In genomic region chr9:35845824-35846771, GRCh38 we compare ENCODE assay signal across 14 cellular contexts. TPM values are rescaled to one million over a fixed set of nuclear protein-coding genes. Genes with fewer than 3 reads are reported as not detected.
DNase-seq lines count a peak whose midpoint lies in the region; ATAC-seq and TF ChIP-seq lines count a peak whose summit lies in the region.
"Had no signal": no experiment of that assay in that cellular context is flagged by ENCODE, and none has a peak within 500 bp of the region (broad histone marks: within the 10 kb centered on the region; RNA-seq: fewer than 3 reads in every experiment).

No MANE protein-coding gene starts in this region.

- intact Hi-C loops in activated T-helper 1 cell treated with anti-CD3 and anti-CD28 coated beads, Interleukin-12 subunit alpha, Interleukin-12 subunit beta, Interleukin-2, Interleukin-4 antibody, amounts not matched to agents 30 ng/mL and 10 ng/mL and 1 ng/mL, durations not matched to agents 14 hours and 24 hours and 36 hours (cut with micrococcal nuclease), result no loop called here
- intact Hi-C loops in MCF 10A (cut with micrococcal nuclease), result no loop called here

- no peak for TF ChIP-seq CTCF in C4-2B (conservative IDR thresholded peaks at IDR 0.05)
- no peak for TF ChIP-seq CTCF in gastroesophageal sphincter (IDR thresholded peaks at IDR 0.05)
- TF ChIP-seq CTCF in neutrophil (IDR thresholded peaks at IDR 0.05), result no peak
- TF ChIP-seq CTCF in MCF 10A (IDR thresholded peaks at IDR 0.05; ENCODE audit: unreplicated experiment), result no peak

- H3K27me3 Mint-ChIP-seq in T-cell (no peaks in the 10 kb centered on the region), MCF 10A (ENCODE audit: insufficient read depth, unreplicated experiment) (no peaks in the 10 kb centered on the region)
- peaks cover 5% of the 10 kb centered on the region for H3K27me3 Mint-ChIP-seq in activated T-helper 1 cell treated with anti-CD3 and anti-CD28 coated beads, Interleukin-12 subunit alpha, Interleukin-12 subunit beta, Interleukin-2, Interleukin-4 antibody, amounts not matched to agents 30 ng/mL and 10 ng/mL and 1 ng/mL, durations not matched to agents 14 hours and 24 hours and 36 hours (ENCODE audit: insufficient read depth)

- no peak for DNase-seq in T-cell
- no peak for DNase-seq in activated T-helper 1 cell treated with anti-CD3 and anti-CD28 coated beads, Interleukin-12 subunit alpha, Interleukin-12 subunit beta, Interleukin-2, Interleukin-4 antibody, amounts not matched to agents 30 ng/mL and 10 ng/mL and 1 ng/mL, durations not matched to agents 14 hours and 24 hours and 36 hours (ENCODE audit: low spot score)
- no peak for DNase-seq in MCF 10A (ENCODE audit: unreplicated experiment)
- no peak for DNase-seq in inferior parietal cortex (ENCODE audit: extremely low spot score)
- DNase-seq in NOMO-1 treated with dmso at 0.1 percent for 144 hours (lab: John Stamatoyannopoulos, UW; ENCODE audit: unreplicated experiment), result no peak
- DNase-seq: MV-4-11, NCI-H82 had no signal

- no peak for TF ChIP-seq POLR2A in gastroesophageal sphincter (IDR thresholded peaks at IDR 0.05)

- CTCF ChIA-PET in T-cell (lab: Charles Lee) (no interaction called here), MCF 10A (lab: Yijun Ruan, JAX) (interaction anchor here (0.6 to 1.4 kb wide), 6 partner anchors 8 to 56 kb away, joined by 3 to 5 read pairs (median 4); no protein-coding TSS in a partner anchor)

- TF ChIP-seq EP300 in gastroesophageal sphincter (IDR thresholded peaks at IDR 0.05), result no peak

- peaks cover 4 to 68% (median 28%) of the 10 kb centered on the region in 3 donors for H3K4me1 ChIP-seq in gastroesophageal sphincter
- peaks cover 44 to 53% of the 10 kb centered on the region in 2 experiments for H3K4me1 ChIP-seq in neutrophil (ENCODE audit: control insufficient read depth in 1 of 2, insufficient read depth in 1 of 2, low read depth in 1 of 2, low read length in 1 of 2)
- H3K4me1 ChIP-seq: right lobe of liver had no signal

- H3K9me3 Mint-ChIP-seq in T-cell (no peaks in the 10 kb centered on the region), MCF 10A (ENCODE audit: unreplicated experiment) (no peaks in the 10 kb centered on the region)
- no peaks in the 10 kb centered on the region for H3K9me3 Mint-ChIP-seq in activated T-helper 1 cell treated with anti-CD3 and anti-CD28 coated beads, Interleukin-12 subunit alpha, Interleukin-12 subunit beta, Interleukin-2, Interleukin-4 antibody, amounts not matched to agents 30 ng/mL and 10 ng/mL and 1 ng/mL, durations not matched to agents 14 hours and 24 hours and 36 hours

- H3K27me3 ChIP-seq in gastroesophageal sphincter (no peaks in the 10 kb centered on the region), neutrophil (peaks cover 76% of the 10 kb centered on the region)
- H3K27me3 ChIP-seq: body of pancreas, right lobe of liver had no signal

- H3K36me3 Mint-ChIP-seq in T-cell, result peaks cover 15% of the 10 kb centered on the region
- no peaks in the 10 kb centered on the region for H3K36me3 Mint-ChIP-seq in activated T-helper 1 cell treated with anti-CD3 and anti-CD28 coated beads, Interleukin-12 subunit alpha, Interleukin-12 subunit beta, Interleukin-2, Interleukin-4 antibody, amounts not matched to agents 30 ng/mL and 10 ng/mL and 1 ng/mL, durations not matched to agents 14 hours and 24 hours and 36 hours (ENCODE audit: low read depth)
- H3K36me3 Mint-ChIP-seq in MCF 10A (ENCODE audit: insufficient read depth, unreplicated experiment), result no peaks in the 10 kb centered on the region

- no TSS peak for BruUV-seq in MCF 10A (replicated peaks; lab: Mats Ljungman, UMichigan)

- peak overlapping the region; percentile 73 for H3K27ac ChIP-seq in C4-2B
- H3K27ac ChIP-seq in gastroesophageal sphincter, result peak overlapping the region; percentile 74 to 86 (median 82)
- H3K27ac ChIP-seq in neutrophil, result peak overlapping the region; percentile 75
- H3K27ac ChIP-seq: right lobe of liver had no signal

- peak overlapping the region; percentile 61 to 80 for H3K27ac Mint-ChIP-seq in T-cell
- no peak overlapping the region for H3K27ac Mint-ChIP-seq in activated T-helper 1 cell treated with anti-CD3 and anti-CD28 coated beads, Interleukin-12 subunit alpha, Interleukin-12 subunit beta, Interleukin-2, Interleukin-4 antibody, amounts not matched to agents 30 ng/mL and 10 ng/mL and 1 ng/mL, durations not matched to agents 14 hours and 24 hours and 36 hours
- no peak overlapping the region for H3K27ac Mint-ChIP-seq in MCF 10A (ENCODE audit: low read depth, unreplicated experiment)

- POLR2A ChIA-PET in T-cell (lab: Charles Lee) (interaction anchor here in 1 of 2 donors (0.9 kb wide), 1 partner anchor 34 kb away, joined by 3 read pairs; the partner anchor contains the start of gene SPAG8), MCF 10A (lab: Yijun Ruan, JAX) (interaction anchor here (0.6 to 1.6 kb wide), 3 partner anchors 17 to 1879 kb away, joined by 3 to 5 read pairs (median 4); partner anchors contain the start of genes FAM221B, HINT2 and TMEM8B)

- 53 to 65% methylated on average over 13 to 15 of the region's 53 CpGs for WGBS in gastroesophageal sphincter (ENCODE audit: low coverage in 1 of 2), 2 donors

- H3K4me3 Mint-ChIP-seq in T-cell (peak overlapping the region in 1 of 3 donors; percentile 58), MCF 10A (ENCODE audit: unreplicated experiment) (no peak overlapping the region)
- H3K4me3 Mint-ChIP-seq in activated T-helper 1 cell treated with anti-CD3 and anti-CD28 coated beads, Interleukin-12 subunit alpha, Interleukin-12 subunit beta, Interleukin-2, Interleukin-4 antibody, amounts not matched to agents 30 ng/mL and 10 ng/mL and 1 ng/mL, durations not matched to agents 14 hours and 24 hours and 36 hours, result no peak overlapping the region

- H3K4me1 Mint-ChIP-seq in T-cell, result peaks cover 26 to 37% (median 30%) of the 10 kb centered on the region in 3 donors
- peaks cover 36% of the 10 kb centered on the region for H3K4me1 Mint-ChIP-seq in activated T-helper 1 cell treated with anti-CD3 and anti-CD28 coated beads, Interleukin-12 subunit alpha, Interleukin-12 subunit beta, Interleukin-2, Interleukin-4 antibody, amounts not matched to agents 30 ng/mL and 10 ng/mL and 1 ng/mL, durations not matched to agents 14 hours and 24 hours and 36 hours (ENCODE audit: low read depth)
- peaks cover 28% of the 10 kb centered on the region for H3K4me1 Mint-ChIP-seq in MCF 10A (ENCODE audit: insufficient read depth, unreplicated experiment)

- H3K36me3 ChIP-seq in gastroesophageal sphincter (peaks cover 0 to 36% of the 10 kb centered on the region in 2 donors), neutrophil (no peaks in the 10 kb centered on the region)

- no peak for ATAC-seq in T-cell (replicated peaks in 1 of 4)
- no peak for ATAC-seq in gastroesophageal sphincter
- ATAC-seq: body of pancreas, esophagus mucosa had no signal

- H3K9me3 ChIP-seq in gastroesophageal sphincter (no peaks in the 10 kb centered on the region), neutrophil (no peaks in the 10 kb centered on the region)
- H3K9me3 ChIP-seq: body of pancreas, right lobe of liver had no signal

- H3K4me3 ChIP-seq in gastroesophageal sphincter, result peak overlapping the region in 1 of 2 donors; percentile 13
- peak overlapping the region; percentile 31 to 54 for H3K4me3 ChIP-seq in neutrophil (ENCODE audit: low read depth in 1 of 2, low read length in 1 of 2)
- H3K4me3 ChIP-seq: body of pancreas, right lobe of liver had no signal

RNA-seq across cellular contexts. Expression of gene TMEM8B, which starts 17.1 kb away (rescaled TPM):
- 10 to 100 TPM in 2 of 5 donors, 1 to 10 TPM in 3; 6.5 to 11.9 (median 7.3) TPM for total RNA-seq in T-cell
- 10 to 100 TPM; 11.7 to 23.8 (median 18.6) TPM for total RNA-seq in gastroesophageal sphincter
- 1.7 and 1.9 TPM in 2 replicates for total RNA-seq in activated T-helper 1 cell treated with anti-CD3 and anti-CD28 coated beads, Interleukin-12 subunit alpha, Interleukin-12 subunit beta, Interleukin-2, Interleukin-4 antibody, amounts not matched to agents 30 ng/mL and 10 ng/mL and 1 ng/mL, durations not matched to agents 14 hours and 24 hours and 36 hours
- 4.6 and 7.0 TPM in 2 replicates for total RNA-seq in MCF 10A (2022)

RNA-seq across cellular contexts. Expression of gene FAM221B, which starts 17.6 kb away (rescaled TPM):
- not detected for total RNA-seq in T-cell
- total RNA-seq in gastroesophageal sphincter, result not detected
- not detected in 2 replicates for total RNA-seq in activated T-helper 1 cell treated with anti-CD3 and anti-CD28 coated beads, Interleukin-12 subunit alpha, Interleukin-12 subunit beta, Interleukin-2, Interleukin-4 antibody, amounts not matched to agents 30 ng/mL and 10 ng/mL and 1 ng/mL, durations not matched to agents 14 hours and 24 hours and 36 hours
- not detected in 2 replicates for total RNA-seq in MCF 10A (2022)
- total RNA-seq: esophagus mucosa, lower leg skin, right lobe of liver had no signal

RNA-seq across cellular contexts. Expression of gene OR13J1, which starts 24.1 kb away (rescaled TPM):
- total RNA-seq in T-cell (not detected), gastroesophageal sphincter (not detected), MCF 10A (2022) (not detected in 2 replicates)
- total RNA-seq in activated T-helper 1 cell treated with anti-CD3 and anti-CD28 coated beads, Interleukin-12 subunit alpha, Interleukin-12 subunit beta, Interleukin-2, Interleukin-4 antibody, amounts not matched to agents 30 ng/mL and 10 ng/mL and 1 ng/mL, durations not matched to agents 14 hours and 24 hours and 36 hours, result not detected in 2 replicates
- total RNA-seq: body of pancreas, esophagus mucosa, lower leg skin, right lobe of liver had no signal

RNA-seq across cellular contexts. Expression of gene HINT2, which starts 31.3 kb away (rescaled TPM):
- total RNA-seq in T-cell, result 10 to 100 TPM; 15.4 to 30.3 (median 28.5) TPM
- 10 to 100 TPM; 12.7 to 29.4 (median 18.7) TPM for total RNA-seq in gastroesophageal sphincter
- total RNA-seq in activated T-helper 1 cell treated with anti-CD3 and anti-CD28 coated beads, Interleukin-12 subunit alpha, Interleukin-12 subunit beta, Interleukin-2, Interleukin-4 antibody, amounts not matched to agents 30 ng/mL and 10 ng/mL and 1 ng/mL, durations not matched to agents 14 hours and 24 hours and 36 hours, result 47.5 and 55.3 TPM in 2 replicates
- total RNA-seq in MCF 10A (2022), result 45.4 and 48.2 TPM in 2 replicates

RNA-seq across cellular contexts. Expression of gene SPAG8, which starts 34.0 kb away (rescaled TPM):
- total RNA-seq in T-cell (1 to 10 TPM; 2.8 to 7.1 (median 3.8) TPM), gastroesophageal sphincter (1 to 10 TPM in 3 of 4 donors, under 1 TPM in 1; 0.81 to 2.1 (median 1.4) TPM), MCF 10A (2022) (0.37 and 1.1 TPM in 2 replicates)
- 0.66 and 1.0 TPM in 2 replicates for total RNA-seq in activated T-helper 1 cell treated with anti-CD3 and anti-CD28 coated beads, Interleukin-12 subunit alpha, Interleukin-12 subunit beta, Interleukin-2, Interleukin-4 antibody, amounts not matched to agents 30 ng/mL and 10 ng/mL and 1 ng/mL, durations not matched to agents 14 hours and 24 hours and 36 hours

Comparison
In these comparisons a context has a peak if more than half of its experiments do, and no peak if none do; other contexts are left out.
1. H3K27ac Mint-ChIP-seq: peak in T-cell (2 of 2); none in activated T-helper 1 cell treated with anti-CD3 and anti-CD28 coated beads, Interleukin-12 subunit alpha, Interleukin-12 subunit beta, Interleukin-2, Interleukin-4 antibody, amounts not matched to agents 30 ng/mL and 10 ng/mL and 1 ng/mL, durations not matched to agents 14 hours and 24 hours and 36 hours (single experiment) and MCF 10A (single experiment).
2. Peak in every context shown above with its lines, with median percentiles within 50 percentile points of each other: H3K27ac ChIP-seq.